Comparison of ENCODE assay signal across 20 cellular contexts in genomic region chr20:63791497-63792156, GRCh38. TPM values are rescaled to one million over a fixed set of nuclear protein-coding genes. Genes with fewer than 3 reads are reported as not detected.
DNase-seq lines count a peak whose midpoint lies in the region; ATAC-seq and TF ChIP-seq lines count a peak whose summit lies in the region.
"Had no signal": no experiment of that assay in that cellular context is flagged by ENCODE, and none has a peak within 500 bp of the region (broad histone marks: within the 10 kb centered on the region; RNA-seq: fewer than 3 reads in every experiment).

No MANE protein-coding gene starts in this region.

- ATAC-seq in heart left ventricle (peak; percentile 19 to 51 (median 32)), HG03469 (IDR thresholded peaks at IDR 0.05; ENCODE audit: unreplicated experiment) (no peak)
- ATAC-seq: activated T-cell treated with anti-CD3 and anti-CD28 coated beads, Interleukin-2, amount 50 U/mL, for 72 hours; PC-3 had no signal

- 44 to 56% (median 46%) methylated on average over 20 to 23 of the region's 23 CpGs for WGBS in adrenal gland, 4 donors
- WGBS in heart left ventricle, 4 donors: 8 to 18% (median 14%) methylated on average over 21 to 23 of the region's 23 CpGs

- peaks cover 0 to 10% of the 10 kb centered on the region in 2 donors for H3K4me1 ChIP-seq in adrenal gland (replicated peaks in 1 of 2)
- peaks cover 4 to 65% (median 46%) of the 10 kb centered on the region in 12 donors for H3K4me1 ChIP-seq in heart left ventricle
- H3K4me1 ChIP-seq: SJCRH30, vagina had no signal

- peaks cover 23% of the 10 kb centered on the region for H3K4me1 Mint-ChIP-seq in nephron
- H3K4me1 Mint-ChIP-seq: activated naive CD4-positive, alpha-beta T cell treated with anti-CD3 and anti-CD28 coated beads, Interleukin-2, amount 50 U/mL, for 24 hours had no signal

- H3K9me3 ChIP-seq in adrenal gland (replicated peaks in 1 of 3) (no peaks in the 10 kb centered on the region), heart left ventricle (no peaks in the 10 kb centered on the region)
- H3K9me3 ChIP-seq: neutrophil, SJCRH30, vagina had no signal

- TF ChIP-seq POLR2A in adrenal gland (IDR thresholded peaks at IDR 0.05) (no peak), heart left ventricle (IDR thresholded peaks at IDR 0.05) (no peak)

- no peaks in the 10 kb centered on the region for H3K27me3 ChIP-seq in adrenal gland
- no peaks in the 10 kb centered on the region for H3K27me3 ChIP-seq in heart left ventricle
- H3K27me3 ChIP-seq: vagina had no signal

- H3K27ac Mint-ChIP-seq in nephron: peak overlapping the region; percentile 51 to 71 (median 56)
- H3K27ac Mint-ChIP-seq: activated naive CD4-positive, alpha-beta T cell treated with anti-CD3 and anti-CD28 coated beads, Interleukin-2, amount 50 U/mL, for 24 hours; activated T-cell treated with anti-CD3 and anti-CD28 coated beads, Interleukin-2, amount 50 U/mL, for 72 hours had no signal

- H3K4me3 ChIP-seq in adrenal gland (no peak overlapping the region), heart left ventricle (peak overlapping the region in 5 of 12 donors; percentile 1 to 12 (median 4))
- H3K4me3 ChIP-seq: SJCRH30, vagina had no signal

- no peaks in the 10 kb centered on the region for H3K9me3 Mint-ChIP-seq in nephron
- H3K9me3 Mint-ChIP-seq: activated naive CD4-positive, alpha-beta T cell treated with anti-CD3 and anti-CD28 coated beads, Interleukin-2, amount 50 U/mL, for 24 hours; activated T-cell treated with anti-CD3 and anti-CD28 coated beads, Interleukin-2, amount 50 U/mL, for 72 hours had no signal

- TF ChIP-seq CTCF in adrenal gland (IDR thresholded peaks at IDR 0.05): no peak
- no peak for TF ChIP-seq CTCF in heart left ventricle (IDR thresholded peaks at IDR 0.05)
- no peak for TF ChIP-seq CTCF in nephron (IDR thresholded peaks at IDR 0.05; ENCODE audit: unreplicated experiment in 3 of 3)

- DNase-seq in adrenal gland (peak in 4 of 7 donors; percentile 31 to 62 (median 44)), heart left ventricle (peak in 3 of 5 donors; percentile 75 to 81 (median 81)), kidney glomerular epithelial cell (lab: John Stamatoyannopoulos, UW) (no peak)
- DNase-seq in stimulated activated naive CD4-positive, alpha-beta T cell (lab: John Stamatoyannopoulos, UW): no peak
- DNase-seq in activated CD8-positive, alpha-beta memory T cell treated with anti-CD3 and anti-CD28 coated beads for 24 hours: no peak
- DNase-seq: activated CD4-positive, CD25-positive, alpha-beta regulatory T cell; activated T-cell treated with anti-CD3 and anti-CD28 coated beads, Interleukin-2, amount 50 U/mL, for 72 hours; dermis blood vessel endothelial cell; mesendoderm; NCI-H2227 treated with DMSO at 0.1 percent for 48 hours; NCI-H82; PC-3; SJCRH30; stimulated activated CD4-positive, alpha-beta T cell treated with anti-CD3 and anti-CD28 coated beads, Interleukin-2, amount 100 ng/mL, for 48 hours; T-helper 2 cell had no signal

- H3K27ac ChIP-seq in adrenal gland (peak overlapping the region in 2 of 5 donors; percentile 60 to 79), heart left ventricle (peak overlapping the region; percentile 57 to 88 (median 74))
- H3K27ac ChIP-seq: neutrophil, SJCRH30, vagina had no signal

- H3K36me3 Mint-ChIP-seq in nephron (ENCODE audit: low read depth): peaks cover 19% of the 10 kb centered on the region
- H3K36me3 Mint-ChIP-seq: activated naive CD4-positive, alpha-beta T cell treated with anti-CD3 and anti-CD28 coated beads, Interleukin-2, amount 50 U/mL, for 24 hours had no signal

- H3K36me3 ChIP-seq in adrenal gland (replicated peaks in 1 of 2) (peaks cover 0 to 17% of the 10 kb centered on the region in 2 donors), heart left ventricle (peaks cover 0 to 41% (median 17%) of the 10 kb centered on the region in 9 donors)
- H3K36me3 ChIP-seq: neutrophil, SJCRH30 had no signal

- H3K27me3 Mint-ChIP-seq in nephron (ENCODE audit: low read depth): no peaks in the 10 kb centered on the region
- H3K27me3 Mint-ChIP-seq: activated naive CD4-positive, alpha-beta T cell treated with anti-CD3 and anti-CD28 coated beads, Interleukin-2, amount 50 U/mL, for 24 hours had no signal

- intact Hi-C loops in adrenal gland (cut with DNase I): no loop called here
- intact Hi-C loops in heart left ventricle (cut with DNase I): loop anchor here in 5 of 10 donors (2.0 to 5.0 kb wide), 3 partner anchors 36 to 67 kb away; partner anchors contain the start of gene ZBTB46 (in 1 of the 5)

- no peak overlapping the region for H3K4me3 Mint-ChIP-seq in nephron
- H3K4me3 Mint-ChIP-seq: activated naive CD4-positive, alpha-beta T cell treated with anti-CD3 and anti-CD28 coated beads, Interleukin-2, amount 50 U/mL, for 24 hours; activated T-cell treated with anti-CD3 and anti-CD28 coated beads, Interleukin-2, amount 50 U/mL, for 72 hours had no signal

RNA-seq across cellular contexts. Expression of gene ZBTB46, which starts 39.4 kb away (rescaled TPM):
- total RNA-seq in adrenal gland (10 to 100 TPM in 5 of 8 donors, 1 to 10 TPM in 3; 7.7 to 22.4 (median 13.8) TPM), heart left ventricle (10 to 100 TPM; 11.2 to 27.4 (median 14.4) TPM)
- polyA plus RNA-seq in adrenal gland (10 to 100 TPM in 1 of 3 donors, 1 to 10 TPM in 1, under 1 TPM in 1; 0.77 to 11.3 (median 5.4) TPM), heart left ventricle (1 to 10 TPM; 6.6 to 8.2 TPM)

RNA-seq across cellular contexts. Expression of gene SLC2A4RG, which starts 52.1 kb away (rescaled TPM):
- total RNA-seq in adrenal gland: 100 to 1,000 TPM in 1 of 8 donors, 10 to 100 TPM in 7; 28.4 to 122 (median 47.9) TPM
- 100 to 1,000 TPM in 2 of 3 donors, 1 to 10 TPM in 1; 7.9 to 210 (median 150) TPM for polyA plus RNA-seq in adrenal gland
- total RNA-seq in heart left ventricle: 10 to 100 TPM; 41.4 to 82.5 (median 70.7) TPM
- polyA plus RNA-seq in heart left ventricle: 10 to 100 TPM; 18.3 to 80.3 TPM

RNA-seq across cellular contexts. Expression of gene LIME1, which starts 55.2 kb away (rescaled TPM):
- total RNA-seq in adrenal gland: 10 to 100 TPM in 4 of 8 donors, 1 to 10 TPM in 4; 1.6 to 32.2 (median 8.4) TPM
- 100 to 1,000 TPM in 1 of 3 donors, 10 to 100 TPM in 1, under 1 TPM in 1; 0.22 to 103 (median 45.0) TPM for polyA plus RNA-seq in adrenal gland
- 1 to 10 TPM in 8 of 9 donors, under 1 TPM in 1; 0.95 to 7.1 (median 3.4) TPM for total RNA-seq in heart left ventricle
- 1 to 10 TPM; 2.2 to 4.4 TPM for polyA plus RNA-seq in heart left ventricle

Comparison
In these comparisons a context has a peak if more than half of its experiments do, and no peak if none do; other contexts are left out.
1. DNase-seq: peak in adrenal gland (4 of 7) and heart left ventricle (3 of 5); none in kidney glomerular epithelial cell (single experiment), stimulated activated naive CD4-positive, alpha-beta T cell (0 of 6) and activated CD8-positive, alpha-beta memory T cell treated with anti-CD3 and anti-CD28 coated beads for 24 hours (single experiment).